ENCODE assay signal across 25 cellular contexts in genomic region chr20:54502179-54502578, GRCh38. TPM values are rescaled to one million over a fixed set of nuclear protein-coding genes. Genes with fewer than 3 reads are reported as not detected.
DNase-seq lines count a peak whose midpoint lies in the region; ATAC-seq, FAIRE-seq and TF ChIP-seq lines count a peak whose summit lies in the region.
"Had no signal": no experiment of that assay in that cellular context is flagged by ENCODE, and none has a peak within 500 bp of the region (broad histone marks: within the 10 kb centered on the region; RNA-seq: fewer than 3 reads in every experiment).

No MANE protein-coding gene starts in this region.

- no peak for ATAC-seq in left lobe of liver
- ATAC-seq: GM12878 had no signal

- H3K9ac ChIP-seq in astrocyte (ENCODE audit: low read length), result no peak overlapping the region
- H3K9ac ChIP-seq: BLaER1 treated with 17β-estradiol and CSF1 and Interleukin-3, amounts not matched to agents 10 nM and 100 nM had no signal

- no peak for FAIRE-seq in astrocyte (lab: Jason Lieb, UNC)
- FAIRE-seq: G401.6, GM12878, H1 had no signal

- H4K20me1 ChIP-seq in astrocyte (ENCODE audit: insufficient read depth, low read length) (no peaks in the 10 kb centered on the region), osteoblast (ENCODE audit: insufficient read depth, low read length) (no peaks in the 10 kb centered on the region)
- H4K20me1 ChIP-seq: BLaER1 treated with 17β-estradiol and CSF1 and Interleukin-3, amounts not matched to agents 10 nM and 100 nM had no signal

- no peaks in the 10 kb centered on the region for H3K27me3 ChIP-seq in astrocyte (ENCODE audit: insufficient read depth, low read length)
- no peaks in the 10 kb centered on the region for H3K27me3 ChIP-seq in osteoblast (ENCODE audit: insufficient read depth, low read length)
- H3K27me3 ChIP-seq: BLaER1 treated with 17β-estradiol and CSF1 and Interleukin-3, amounts not matched to agents 10 nM and 100 nM had no signal

- TF ChIP-seq CTCF in astrocyte (IDR thresholded peaks at IDR 0.05; ENCODE audit: insufficient read depth, low read depth, low read length) (no peak), osteoblast (IDR thresholded peaks at IDR 0.05; ENCODE audit: extremely low read depth, low read depth, low read length) (no peak)

- H3K79me2 ChIP-seq in astrocyte (ENCODE audit: insufficient read depth, low read length), result no peaks in the 10 kb centered on the region
- H3K79me2 ChIP-seq in osteoblast (ENCODE audit: insufficient read depth, low read length), result peaks cover 8% of the 10 kb centered on the region

- H3K27ac ChIP-seq in astrocyte (ENCODE audit: low read depth, low read length), result no peak overlapping the region
- H3K27ac ChIP-seq in osteoblast (ENCODE audit: low read depth, low read length), result no peak overlapping the region
- H3K27ac ChIP-seq: BLaER1 treated with 17β-estradiol and CSF1 and Interleukin-3, amounts not matched to agents 10 nM and 100 nM; RWPE1 had no signal

- no peaks in the 10 kb centered on the region for H3K9me3 ChIP-seq in astrocyte (ENCODE audit: insufficient read depth, low read depth, low read length)
- H3K9me3 ChIP-seq in osteoblast (ENCODE audit: low read depth, low read length), result no peaks in the 10 kb centered on the region
- H3K9me3 ChIP-seq: Caco-2 had no signal

- peaks cover 2% of the 10 kb centered on the region for H3K4me1 ChIP-seq in astrocyte (ENCODE audit: insufficient read depth, low read length)
- H3K4me1 ChIP-seq in osteoblast (ENCODE audit: insufficient read depth, low read length), result no peaks in the 10 kb centered on the region
- H3K4me1 ChIP-seq: Caco-2 had no signal

- H3K4me3 Mint-ChIP-seq in astrocyte (ENCODE audit: unreplicated experiment) (no peak overlapping the region), immature natural killer cell (no peak overlapping the region)
- H3K4me3 Mint-ChIP-seq: CD4-positive, alpha-beta T cell had no signal

- H2AFZ ChIP-seq in astrocyte (ENCODE audit: low read depth, low read length) (no peak overlapping the region), osteoblast (ENCODE audit: low read length) (no peak overlapping the region)

- no peaks in the 10 kb centered on the region for H3K36me3 Mint-ChIP-seq in astrocyte (ENCODE audit: low read depth, unreplicated experiment)
- H3K36me3 Mint-ChIP-seq in immature natural killer cell, result no peaks in the 10 kb centered on the region

- H3K27ac Mint-ChIP-seq in astrocyte (ENCODE audit: unreplicated experiment) (no peak overlapping the region), immature natural killer cell (no peak overlapping the region)
- H3K27ac Mint-ChIP-seq: CD4-positive, alpha-beta T cell had no signal

- H3K27me3 Mint-ChIP-seq in astrocyte (ENCODE audit: low read depth, unreplicated experiment) (no peaks in the 10 kb centered on the region), immature natural killer cell (ENCODE audit: low read depth in 3 of 3) (peaks cover 0 to 6% (median 0%) of the 10 kb centered on the region in 3 donors)

- H3K4me2 ChIP-seq in astrocyte (ENCODE audit: low read length) (no peak overlapping the region), osteoblast (ENCODE audit: insufficient read depth, low read length) (peak overlapping the region; percentile 14)
- H3K4me2 ChIP-seq: BLaER1 treated with 17β-estradiol and CSF1 and Interleukin-3, amounts not matched to agents 10 nM and 100 nM had no signal

- H3K9me3 Mint-ChIP-seq in astrocyte (ENCODE audit: unreplicated experiment) (no peaks in the 10 kb centered on the region), immature natural killer cell (peaks cover 0 to 5% (median 0%) of the 10 kb centered on the region in 6 donors)

- H3K4me1 Mint-ChIP-seq in astrocyte (ENCODE audit: low read depth, unreplicated experiment) (no peaks in the 10 kb centered on the region), immature natural killer cell (no peaks in the 10 kb centered on the region)

- DNase-seq in COLO829 (ENCODE audit: low spot score), result peak; percentile 50
- DNase-seq in NCI-H226, result peak; percentile 26
- DNase-seq in astrocyte (ENCODE audit: low read depth), result peak; percentile 45
- peak; percentile 58 for DNase-seq in osteoblast (ENCODE audit: insufficient read length, low spot score, missing footprints)
- no peak for DNase-seq in MV-4-11 (lab: John Stamatoyannopoulos, UW)
- DNase-seq in immature natural killer cell, result no peak
- DNase-seq in left lobe of liver (ENCODE audit: low spot score), result no peak
- DNase-seq: AML-193; Caco-2; CD4-positive, alpha-beta T cell; HCEC 1CT; NCI-H1105; NCI-H1436 treated with DMSO at 0.1 percent for 48 hours; NCI-H187 treated with DMSO at 0.1 percent for 48 hours; NCI-H2107; NCI-H446; NCI-H526 treated with DMSO at 0.1 percent for 48 hours; SHP77 treated with DMSO at 0.1 percent for 48 hours; SW 1271 had no signal

- H3K4me3 ChIP-seq in astrocyte (ENCODE audit: insufficient read depth, low read depth, low read length) (no peak overlapping the region), osteoblast (ENCODE audit: insufficient read depth, low read length) (no peak overlapping the region)
- H3K4me3 ChIP-seq: BLaER1 treated with 17β-estradiol and CSF1 and Interleukin-3, amounts not matched to agents 10 nM and 100 nM; GM12878 had no signal

- no peaks in the 10 kb centered on the region for H3K36me3 ChIP-seq in astrocyte (ENCODE audit: insufficient read depth, low read length)
- H3K36me3 ChIP-seq in osteoblast (ENCODE audit: insufficient read depth, low read length), result no peaks in the 10 kb centered on the region
- H3K36me3 ChIP-seq: BLaER1 treated with 17β-estradiol and CSF1 and Interleukin-3, amounts not matched to agents 10 nM and 100 nM had no signal

RNA-seq across cellular contexts. Expression of gene DOK5, which starts 26.8 kb away (rescaled TPM):
- total RNA-seq in astrocyte, result 0.82 and 1.2 TPM in 2 replicates
- 12.7 and 14.1 TPM in 2 replicates for total RNA-seq in osteoblast
- not detected for polyA plus RNA-seq in immature natural killer cell
- total RNA-seq in left lobe of liver, result not detected
- total RNA-seq: A172; Caco-2; CD4-positive, alpha-beta T cell; GM12878 had no signal

Comparison
In these comparisons a context has a peak if more than half of its experiments do, and no peak if none do; other contexts are left out.
1. DNase-seq: peak in COLO829 (single experiment), NCI-H226 (single experiment), astrocyte (single experiment) and osteoblast (single experiment); none in MV-4-11 (single experiment), immature natural killer cell (0 of 3) and left lobe of liver (single experiment).